36 cellular contexts compared by ENCODE assay signal in the genomic region with DNA sequence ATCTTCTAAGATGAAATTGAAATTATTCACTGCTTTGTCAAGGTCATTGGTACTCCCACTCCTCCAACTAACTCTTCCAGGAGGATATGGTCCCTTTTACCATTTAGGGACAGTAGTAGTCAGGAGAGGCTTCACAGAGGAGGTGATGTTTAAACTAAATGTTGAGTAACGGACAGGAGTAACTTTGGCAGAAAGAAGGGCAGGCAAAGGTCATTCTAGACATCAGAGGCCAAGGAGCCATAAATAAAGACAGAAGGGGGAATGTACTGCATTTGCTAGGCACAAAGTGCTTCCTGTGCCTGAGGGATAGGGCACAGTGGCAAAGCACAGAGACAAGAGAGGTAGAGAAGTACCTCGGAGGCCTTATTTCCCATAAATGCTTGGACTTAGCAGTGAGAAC. TPM values are rescaled to one million over a fixed set of nuclear protein-coding genes. Genes with fewer than 3 reads are reported as not detected.
"Had no signal": no experiment of that assay in that cellular context is flagged by ENCODE, and none has a peak within 500 bp of the region (broad histone marks: within the 10 kb centered on the region; RNA-seq: fewer than 3 reads in every experiment).

No MANE protein-coding gene starts in this region.

- H3K4me1 ChIP-seq: neural progenitor cell, parathyroid adenoma, psoas muscle, spleen, suprapubic skin, testis, tibial artery, vagina had no signal

- H3K27me3 ChIP-seq: neural progenitor cell, ovary, spleen, suprapubic skin, testis, tibial artery, upper lobe of left lung, vagina had no signal

- H3K9me3 Mint-ChIP-seq: natural killer cell had no signal

- H3K9me3 ChIP-seq: ovary, psoas muscle, spleen, suprapubic skin, testis, tibial artery, upper lobe of left lung, vagina had no signal

- ATAC-seq: naive thymus-derived CD4-positive, alpha-beta T cell; natural killer cell; psoas muscle; right cardiac atrium; sciatic nerve; stimulated activated memory B cell treated with anti-CD40 and anti-IgM and Interleukin-4, amounts not matched to agents 10 μg/mL and 1 μg/mL and 100 μg/mL, for 72 hours; stimulated activated naive CD8-positive, alpha-beta T cell treated with anti-CD3 and anti-CD28 coated beads, Interleukin-15, amount 100 ng/mL, for 72 hours; stimulated activated naive CD8-positive, alpha-beta T cell treated with anti-CD3 and anti-CD28 coated beads, Interleukin-15, Interleukin-2, amounts not matched to agents 100 U/mL and 50 U/mL, for 24 hours had no signal

- H3K27me3 Mint-ChIP-seq: progenitor cell of endocrine pancreas had no signal

- H3K79me2 ChIP-seq: parathyroid adenoma had no signal

- H3K27ac Mint-ChIP-seq: naive thymus-derived CD4-positive, alpha-beta T cell; natural killer cell; nephron; neural progenitor cell; stimulated activated memory B cell treated with anti-CD40 and anti-IgM and Interleukin-4, amounts not matched to agents 10 μg/mL and 1 μg/mL and 100 μg/mL, for 72 hours had no signal

- H3K36me3 ChIP-seq: neural progenitor cell, ovary, spleen, suprapubic skin, tibial artery, upper lobe of left lung, vagina had no signal

- H3K4me3 Mint-ChIP-seq: naive thymus-derived CD4-positive, alpha-beta T cell; natural killer cell; nephron; neural progenitor cell; stimulated activated memory B cell treated with anti-CD40 and anti-IgM and Interleukin-4, amounts not matched to agents 10 μg/mL and 1 μg/mL and 100 μg/mL, for 72 hours; stimulated activated naive CD8-positive, alpha-beta T cell treated with anti-CD3 and anti-CD28 coated beads, Interleukin-15, amount 100 ng/mL, for 72 hours had no signal

- FAIRE-seq: urothelium cell line had no signal

- H3K27ac ChIP-seq: neural progenitor cell, ovary, parathyroid adenoma, psoas muscle, skin epidermis, spleen, suprapubic skin, testis, tibial artery, vagina had no signal

- H3K9ac ChIP-seq: neural progenitor cell, parathyroid adenoma had no signal

- H3K4me1 Mint-ChIP-seq: natural killer cell; nephron; neural progenitor cell; stimulated activated memory B cell treated with anti-CD40 and anti-IgM and Interleukin-4, amounts not matched to agents 10 μg/mL and 1 μg/mL and 100 μg/mL, for 72 hours; stimulated activated naive CD8-positive, alpha-beta T cell treated with anti-CD3 and anti-CD28 coated beads, Interleukin-15, amount 100 ng/mL, for 72 hours had no signal

- H3K4me2 ChIP-seq: neural progenitor cell, smooth muscle cell had no signal

- H3K36me3 Mint-ChIP-seq: natural killer cell; neural progenitor cell; stimulated activated memory B cell treated with anti-CD40 and anti-IgM and Interleukin-4, amounts not matched to agents 10 μg/mL and 1 μg/mL and 100 μg/mL, for 72 hours had no signal

- H2AFZ ChIP-seq: neural progenitor cell, parathyroid adenoma had no signal

- DNase-seq: naive thymus-derived CD4-positive, alpha-beta T cell; natural killer cell; occipital lobe; ovary; posterior cingulate gyrus; psoas muscle; right cardiac atrium; spleen; stimulated activated CD4-positive, alpha-beta T cell treated with anti-CD3 and anti-CD28 coated beads, Interleukin-12 subunit alpha, Interleukin-12 subunit beta, amount 100 ng/mL, for 4 hours; stimulated activated CD4-positive, alpha-beta T cell treated with anti-CD3 and anti-CD28 coated beads, Interleukin-1b, Interleukin-23, amount 100 ng/mL, for 48 hours; stimulated activated CD4-positive, alpha-beta T cell treated with anti-CD3 and anti-CD28 coated beads, Interleukin-4, amount 100 ng/mL, for 1 hour; stimulated activated CD4-positive, alpha-beta T cell treated with anti-CD3 and anti-CD28 coated beads, Interleukin-4, amount 100 ng/mL, for 4 hours; stimulated activated CD8-positive, alpha-beta memory T cell treated with anti-CD3 and anti-CD28 coated beads, Interleukin-4, amount 100 ng/mL, for 48 hours; stimulated activated naive CD4-positive, alpha-beta T cell; stimulated activated naive CD8-positive, alpha-beta T cell treated with anti-CD3 and anti-CD28 coated beads, Interleukin-15, amount 100 ng/mL, for 72 hours; stimulated activated naive CD8-positive, alpha-beta T cell treated with anti-CD3 and anti-CD28 coated beads, Interleukin-15, Interleukin-2, amounts not matched to agents 100 U/mL and 50 U/mL, for 24 hours; substantia nigra; testis; tibial artery; trophoblast cell; upper lobe of left lung had no signal

- H3K4me3 ChIP-seq: neural progenitor cell, ovary, psoas muscle, skin epidermis, smooth muscle cell, spleen, suprapubic skin, testis, tibial artery, upper lobe of left lung, vagina had no signal

RNA-seq across cellular contexts. Expression of gene ACMSD, which starts 14.6 kb away (rescaled TPM):
- total RNA-seq: naive thymus-derived CD4-positive, alpha-beta T cell; natural killer cell; occipital lobe; osteoblast; ovary; progenitor cell of endocrine pancreas; psoas muscle; right cardiac atrium; sciatic nerve; smooth muscle cell; spleen; testis; ureter; vagina had no signal
- polyA plus RNA-seq: naive thymus-derived CD4-positive, alpha-beta T cell; neural cell; ovary; psoas muscle; right cardiac atrium; smooth muscle cell; spleen; thymus had no signal
